ENCODE assay signal across 1 cellular context in the genomic region with DNA sequence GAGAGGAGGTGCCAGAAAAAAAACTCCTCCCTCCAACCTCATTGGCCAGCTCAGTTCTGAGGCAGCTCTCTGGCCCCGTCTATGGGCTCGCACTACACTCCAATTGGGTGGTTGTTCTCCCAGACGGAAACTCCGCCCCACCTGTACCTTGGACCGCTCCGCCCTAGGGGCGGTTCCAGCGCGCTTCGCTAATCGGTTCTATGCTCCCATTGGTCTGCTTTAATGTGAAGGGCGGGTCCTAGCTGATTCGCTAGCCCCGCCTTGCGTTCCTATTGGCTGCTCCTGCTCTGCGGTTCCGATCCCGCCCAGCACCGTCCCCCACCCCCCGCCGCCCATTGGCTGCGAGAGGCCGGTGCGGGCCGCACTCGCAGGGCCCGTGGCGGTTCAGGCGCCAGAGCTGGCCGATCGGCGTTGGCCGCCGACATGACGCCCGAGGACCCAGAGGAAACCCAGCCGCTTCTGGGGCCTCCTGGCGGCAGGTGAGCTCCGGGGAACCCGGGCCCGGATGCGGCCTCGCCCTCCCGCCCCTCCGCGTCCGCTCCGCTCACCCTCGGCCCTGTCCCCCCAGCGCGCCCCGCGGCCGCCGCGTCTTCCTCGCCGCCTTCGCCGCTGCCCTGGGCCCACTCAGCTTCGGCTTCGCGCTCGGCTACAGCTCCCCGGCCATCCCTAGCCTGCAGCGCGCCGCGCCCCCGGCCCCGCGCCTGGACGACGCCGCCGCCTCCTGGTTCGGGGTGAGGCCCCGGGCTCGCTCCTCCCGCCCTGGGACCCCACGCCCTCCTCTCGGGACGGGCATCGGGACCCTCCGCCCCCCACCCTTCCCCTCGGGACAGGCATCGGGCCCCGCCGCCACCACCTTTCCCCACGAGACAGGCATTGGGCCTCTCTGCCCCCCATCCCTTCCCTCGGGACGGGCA.
TF ChIP-seq lines count a peak whose summit lies in the region.

A gene with protein sequence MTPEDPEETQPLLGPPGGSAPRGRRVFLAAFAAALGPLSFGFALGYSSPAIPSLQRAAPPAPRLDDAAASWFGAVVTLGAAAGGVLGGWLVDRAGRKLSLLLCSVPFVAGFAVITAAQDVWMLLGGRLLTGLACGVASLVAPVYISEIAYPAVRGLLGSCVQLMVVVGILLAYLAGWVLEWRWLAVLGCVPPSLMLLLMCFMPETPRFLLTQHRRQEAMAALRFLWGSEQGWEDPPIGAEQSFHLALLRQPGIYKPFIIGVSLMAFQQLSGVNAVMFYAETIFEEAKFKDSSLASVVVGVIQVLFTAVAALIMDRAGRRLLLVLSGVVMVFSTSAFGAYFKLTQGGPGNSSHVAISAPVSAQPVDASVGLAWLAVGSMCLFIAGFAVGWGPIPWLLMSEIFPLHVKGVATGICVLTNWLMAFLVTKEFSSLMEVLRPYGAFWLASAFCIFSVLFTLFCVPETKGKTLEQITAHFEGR (plus strand): TSS at position 362 of the 914 bp plus-strand sequence. CDS start 62 bp downstream, at position 424.

TF ChIP-seq in K562, 482 proteins besides CTCF, POLR2A, EP300 and RAD21 (continued from another document and continues in another):
- TF ChIP-seq IRF2 (CRISPR knock-in tag; IDR thresholded peaks at IDR 0.05) = no peak
- TF ChIP-seq CHCHD3 (CRISPR knock-in tag; IDR thresholded peaks at IDR 0.05) = no peak
- TF ChIP-seq ZNF445 (CRISPR knock-in tag; IDR thresholded peaks at IDR 0.05; ENCODE audit: low read depth) = no peak
- TF ChIP-seq KHSRP (IDR thresholded peaks at IDR 0.05) = no peak
- TF ChIP-seq, protein P1, sequence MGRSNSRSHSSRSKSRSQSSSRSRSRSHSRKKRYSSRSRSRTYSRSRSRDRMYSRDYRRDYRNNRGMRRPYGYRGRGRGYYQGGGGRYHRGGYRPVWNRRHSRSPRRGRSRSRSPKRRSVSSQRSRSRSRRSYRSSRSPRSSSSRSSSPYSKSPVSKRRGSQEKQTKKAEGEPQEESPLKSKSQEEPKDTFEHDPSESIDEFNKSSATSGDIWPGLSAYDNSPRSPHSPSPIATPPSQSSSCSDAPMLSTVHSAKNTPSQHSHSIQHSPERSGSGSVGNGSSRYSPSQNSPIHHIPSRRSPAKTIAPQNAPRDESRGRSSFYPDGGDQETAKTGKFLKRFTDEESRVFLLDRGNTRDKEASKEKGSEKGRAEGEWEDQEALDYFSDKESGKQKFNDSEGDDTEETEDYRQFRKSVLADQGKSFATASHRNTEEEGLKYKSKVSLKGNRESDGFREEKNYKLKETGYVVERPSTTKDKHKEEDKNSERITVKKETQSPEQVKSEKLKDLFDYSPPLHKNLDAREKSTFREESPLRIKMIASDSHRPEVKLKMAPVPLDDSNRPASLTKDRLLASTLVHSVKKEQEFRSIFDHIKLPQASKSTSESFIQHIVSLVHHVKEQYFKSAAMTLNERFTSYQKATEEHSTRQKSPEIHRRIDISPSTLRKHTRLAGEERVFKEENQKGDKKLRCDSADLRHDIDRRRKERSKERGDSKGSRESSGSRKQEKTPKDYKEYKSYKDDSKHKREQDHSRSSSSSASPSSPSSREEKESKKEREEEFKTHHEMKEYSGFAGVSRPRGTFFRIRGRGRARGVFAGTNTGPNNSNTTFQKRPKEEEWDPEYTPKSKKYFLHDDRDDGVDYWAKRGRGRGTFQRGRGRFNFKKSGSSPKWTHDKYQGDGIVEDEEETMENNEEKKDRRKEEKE (IDR thresholded peaks at IDR 0.05; ENCODE audit: borderline replicate concordance in 1 of 2, control insufficient read depth in 1 of 2, low read depth in 2 of 2, low read length in 1 of 2) = no peak
- TF ChIP-seq ZNF354B (CRISPR knock-in tag; IDR thresholded peaks at IDR 0.05) = no peak
- 0 out of 2 replicates have a peak, but pooled peaks have one; percentile 9 for TF ChIP-seq FOXK1 (CRISPR knock-in tag; IDR thresholded peaks at IDR 0.05; ENCODE audit: borderline replicate concordance)
- TF ChIP-seq, protein P2, sequence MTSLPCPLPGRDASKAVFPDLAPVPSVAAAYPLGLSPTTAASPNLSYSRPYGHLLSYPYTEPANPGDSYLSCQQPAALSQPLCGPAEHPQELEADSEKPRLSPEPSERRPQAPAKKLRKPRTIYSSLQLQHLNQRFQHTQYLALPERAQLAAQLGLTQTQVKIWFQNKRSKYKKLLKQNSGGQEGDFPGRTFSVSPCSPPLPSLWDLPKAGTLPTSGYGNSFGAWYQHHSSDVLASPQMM (CRISPR knock-in tag; IDR thresholded peaks at IDR 0.05) = no peak
- no peak for TF ChIP-seq KLF16 (IDR thresholded peaks at IDR 0.05)
- TF ChIP-seq STAT5A (IDR thresholded peaks at IDR 0.05; ENCODE audit: borderline replicate concordance, low read length) = no peak
- TF ChIP-seq, protein P3, sequence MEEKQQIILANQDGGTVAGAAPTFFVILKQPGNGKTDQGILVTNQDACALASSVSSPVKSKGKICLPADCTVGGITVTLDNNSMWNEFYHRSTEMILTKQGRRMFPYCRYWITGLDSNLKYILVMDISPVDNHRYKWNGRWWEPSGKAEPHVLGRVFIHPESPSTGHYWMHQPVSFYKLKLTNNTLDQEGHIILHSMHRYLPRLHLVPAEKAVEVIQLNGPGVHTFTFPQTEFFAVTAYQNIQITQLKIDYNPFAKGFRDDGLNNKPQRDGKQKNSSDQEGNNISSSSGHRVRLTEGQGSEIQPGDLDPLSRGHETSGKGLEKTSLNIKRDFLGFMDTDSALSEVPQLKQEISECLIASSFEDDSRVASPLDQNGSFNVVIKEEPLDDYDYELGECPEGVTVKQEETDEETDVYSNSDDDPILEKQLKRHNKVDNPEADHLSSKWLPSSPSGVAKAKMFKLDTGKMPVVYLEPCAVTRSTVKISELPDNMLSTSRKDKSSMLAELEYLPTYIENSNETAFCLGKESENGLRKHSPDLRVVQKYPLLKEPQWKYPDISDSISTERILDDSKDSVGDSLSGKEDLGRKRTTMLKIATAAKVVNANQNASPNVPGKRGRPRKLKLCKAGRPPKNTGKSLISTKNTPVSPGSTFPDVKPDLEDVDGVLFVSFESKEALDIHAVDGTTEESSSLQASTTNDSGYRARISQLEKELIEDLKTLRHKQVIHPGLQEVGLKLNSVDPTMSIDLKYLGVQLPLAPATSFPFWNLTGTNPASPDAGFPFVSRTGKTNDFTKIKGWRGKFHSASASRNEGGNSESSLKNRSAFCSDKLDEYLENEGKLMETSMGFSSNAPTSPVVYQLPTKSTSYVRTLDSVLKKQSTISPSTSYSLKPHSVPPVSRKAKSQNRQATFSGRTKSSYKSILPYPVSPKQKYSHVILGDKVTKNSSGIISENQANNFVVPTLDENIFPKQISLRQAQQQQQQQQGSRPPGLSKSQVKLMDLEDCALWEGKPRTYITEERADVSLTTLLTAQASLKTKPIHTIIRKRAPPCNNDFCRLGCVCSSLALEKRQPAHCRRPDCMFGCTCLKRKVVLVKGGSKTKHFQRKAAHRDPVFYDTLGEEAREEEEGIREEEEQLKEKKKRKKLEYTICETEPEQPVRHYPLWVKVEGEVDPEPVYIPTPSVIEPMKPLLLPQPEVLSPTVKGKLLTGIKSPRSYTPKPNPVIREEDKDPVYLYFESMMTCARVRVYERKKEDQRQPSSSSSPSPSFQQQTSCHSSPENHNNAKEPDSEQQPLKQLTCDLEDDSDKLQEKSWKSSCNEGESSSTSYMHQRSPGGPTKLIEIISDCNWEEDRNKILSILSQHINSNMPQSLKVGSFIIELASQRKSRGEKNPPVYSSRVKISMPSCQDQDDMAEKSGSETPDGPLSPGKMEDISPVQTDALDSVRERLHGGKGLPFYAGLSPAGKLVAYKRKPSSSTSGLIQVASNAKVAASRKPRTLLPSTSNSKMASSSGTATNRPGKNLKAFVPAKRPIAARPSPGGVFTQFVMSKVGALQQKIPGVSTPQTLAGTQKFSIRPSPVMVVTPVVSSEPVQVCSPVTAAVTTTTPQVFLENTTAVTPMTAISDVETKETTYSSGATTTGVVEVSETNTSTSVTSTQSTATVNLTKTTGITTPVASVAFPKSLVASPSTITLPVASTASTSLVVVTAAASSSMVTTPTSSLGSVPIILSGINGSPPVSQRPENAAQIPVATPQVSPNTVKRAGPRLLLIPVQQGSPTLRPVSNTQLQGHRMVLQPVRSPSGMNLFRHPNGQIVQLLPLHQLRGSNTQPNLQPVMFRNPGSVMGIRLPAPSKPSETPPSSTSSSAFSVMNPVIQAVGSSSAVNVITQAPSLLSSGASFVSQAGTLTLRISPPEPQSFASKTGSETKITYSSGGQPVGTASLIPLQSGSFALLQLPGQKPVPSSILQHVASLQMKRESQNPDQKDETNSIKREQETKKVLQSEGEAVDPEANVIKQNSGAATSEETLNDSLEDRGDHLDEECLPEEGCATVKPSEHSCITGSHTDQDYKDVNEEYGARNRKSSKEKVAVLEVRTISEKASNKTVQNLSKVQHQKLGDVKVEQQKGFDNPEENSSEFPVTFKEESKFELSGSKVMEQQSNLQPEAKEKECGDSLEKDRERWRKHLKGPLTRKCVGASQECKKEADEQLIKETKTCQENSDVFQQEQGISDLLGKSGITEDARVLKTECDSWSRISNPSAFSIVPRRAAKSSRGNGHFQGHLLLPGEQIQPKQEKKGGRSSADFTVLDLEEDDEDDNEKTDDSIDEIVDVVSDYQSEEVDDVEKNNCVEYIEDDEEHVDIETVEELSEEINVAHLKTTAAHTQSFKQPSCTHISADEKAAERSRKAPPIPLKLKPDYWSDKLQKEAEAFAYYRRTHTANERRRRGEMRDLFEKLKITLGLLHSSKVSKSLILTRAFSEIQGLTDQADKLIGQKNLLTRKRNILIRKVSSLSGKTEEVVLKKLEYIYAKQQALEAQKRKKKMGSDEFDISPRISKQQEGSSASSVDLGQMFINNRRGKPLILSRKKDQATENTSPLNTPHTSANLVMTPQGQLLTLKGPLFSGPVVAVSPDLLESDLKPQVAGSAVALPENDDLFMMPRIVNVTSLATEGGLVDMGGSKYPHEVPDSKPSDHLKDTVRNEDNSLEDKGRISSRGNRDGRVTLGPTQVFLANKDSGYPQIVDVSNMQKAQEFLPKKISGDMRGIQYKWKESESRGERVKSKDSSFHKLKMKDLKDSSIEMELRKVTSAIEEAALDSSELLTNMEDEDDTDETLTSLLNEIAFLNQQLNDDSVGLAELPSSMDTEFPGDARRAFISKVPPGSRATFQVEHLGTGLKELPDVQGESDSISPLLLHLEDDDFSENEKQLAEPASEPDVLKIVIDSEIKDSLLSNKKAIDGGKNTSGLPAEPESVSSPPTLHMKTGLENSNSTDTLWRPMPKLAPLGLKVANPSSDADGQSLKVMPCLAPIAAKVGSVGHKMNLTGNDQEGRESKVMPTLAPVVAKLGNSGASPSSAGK (IDR thresholded peaks at IDR 0.05) = no peak
- TF ChIP-seq SUPT5H (IDR thresholded peaks at IDR 0.05) = peak; percentile 22; the same call in 1 of the 2 replicates
- no peak for TF ChIP-seq RHOXF2B (CRISPR knock-in tag; conservative IDR thresholded peaks at IDR 0.05)
- TF ChIP-seq, protein P4, sequence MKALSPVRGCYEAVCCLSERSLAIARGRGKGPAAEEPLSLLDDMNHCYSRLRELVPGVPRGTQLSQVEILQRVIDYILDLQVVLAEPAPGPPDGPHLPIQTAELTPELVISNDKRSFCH (CRISPR knock-in tag; IDR thresholded peaks at IDR 0.05) = no peak
- TF ChIP-seq, protein P4 (tag; IDR thresholded peaks at IDR 0.05) = 0 out of 2 replicates have a peak, but pooled peaks have one; percentile 17
- TF ChIP-seq RBFOX2 (IDR thresholded peaks at IDR 0.05; ENCODE audit: low read depth, low read length) = peak; percentile 75
- TF ChIP-seq SP2 (IDR thresholded peaks at IDR 0.05; ENCODE audit: extremely low read depth, low read depth, low read length, poor library complexity, severe bottlenecking) = peak; percentile 50
- 0 out of 2 replicates have a peak, but pooled peaks have one; percentile 52 for TF ChIP-seq ZNF384 (IDR thresholded peaks at IDR 0.05; ENCODE audit: low read depth, low read length)
- no peak for TF ChIP-seq ZNF3 (CRISPR knock-in tag; IDR thresholded peaks at IDR 0.05)
- TF ChIP-seq, protein P5, sequence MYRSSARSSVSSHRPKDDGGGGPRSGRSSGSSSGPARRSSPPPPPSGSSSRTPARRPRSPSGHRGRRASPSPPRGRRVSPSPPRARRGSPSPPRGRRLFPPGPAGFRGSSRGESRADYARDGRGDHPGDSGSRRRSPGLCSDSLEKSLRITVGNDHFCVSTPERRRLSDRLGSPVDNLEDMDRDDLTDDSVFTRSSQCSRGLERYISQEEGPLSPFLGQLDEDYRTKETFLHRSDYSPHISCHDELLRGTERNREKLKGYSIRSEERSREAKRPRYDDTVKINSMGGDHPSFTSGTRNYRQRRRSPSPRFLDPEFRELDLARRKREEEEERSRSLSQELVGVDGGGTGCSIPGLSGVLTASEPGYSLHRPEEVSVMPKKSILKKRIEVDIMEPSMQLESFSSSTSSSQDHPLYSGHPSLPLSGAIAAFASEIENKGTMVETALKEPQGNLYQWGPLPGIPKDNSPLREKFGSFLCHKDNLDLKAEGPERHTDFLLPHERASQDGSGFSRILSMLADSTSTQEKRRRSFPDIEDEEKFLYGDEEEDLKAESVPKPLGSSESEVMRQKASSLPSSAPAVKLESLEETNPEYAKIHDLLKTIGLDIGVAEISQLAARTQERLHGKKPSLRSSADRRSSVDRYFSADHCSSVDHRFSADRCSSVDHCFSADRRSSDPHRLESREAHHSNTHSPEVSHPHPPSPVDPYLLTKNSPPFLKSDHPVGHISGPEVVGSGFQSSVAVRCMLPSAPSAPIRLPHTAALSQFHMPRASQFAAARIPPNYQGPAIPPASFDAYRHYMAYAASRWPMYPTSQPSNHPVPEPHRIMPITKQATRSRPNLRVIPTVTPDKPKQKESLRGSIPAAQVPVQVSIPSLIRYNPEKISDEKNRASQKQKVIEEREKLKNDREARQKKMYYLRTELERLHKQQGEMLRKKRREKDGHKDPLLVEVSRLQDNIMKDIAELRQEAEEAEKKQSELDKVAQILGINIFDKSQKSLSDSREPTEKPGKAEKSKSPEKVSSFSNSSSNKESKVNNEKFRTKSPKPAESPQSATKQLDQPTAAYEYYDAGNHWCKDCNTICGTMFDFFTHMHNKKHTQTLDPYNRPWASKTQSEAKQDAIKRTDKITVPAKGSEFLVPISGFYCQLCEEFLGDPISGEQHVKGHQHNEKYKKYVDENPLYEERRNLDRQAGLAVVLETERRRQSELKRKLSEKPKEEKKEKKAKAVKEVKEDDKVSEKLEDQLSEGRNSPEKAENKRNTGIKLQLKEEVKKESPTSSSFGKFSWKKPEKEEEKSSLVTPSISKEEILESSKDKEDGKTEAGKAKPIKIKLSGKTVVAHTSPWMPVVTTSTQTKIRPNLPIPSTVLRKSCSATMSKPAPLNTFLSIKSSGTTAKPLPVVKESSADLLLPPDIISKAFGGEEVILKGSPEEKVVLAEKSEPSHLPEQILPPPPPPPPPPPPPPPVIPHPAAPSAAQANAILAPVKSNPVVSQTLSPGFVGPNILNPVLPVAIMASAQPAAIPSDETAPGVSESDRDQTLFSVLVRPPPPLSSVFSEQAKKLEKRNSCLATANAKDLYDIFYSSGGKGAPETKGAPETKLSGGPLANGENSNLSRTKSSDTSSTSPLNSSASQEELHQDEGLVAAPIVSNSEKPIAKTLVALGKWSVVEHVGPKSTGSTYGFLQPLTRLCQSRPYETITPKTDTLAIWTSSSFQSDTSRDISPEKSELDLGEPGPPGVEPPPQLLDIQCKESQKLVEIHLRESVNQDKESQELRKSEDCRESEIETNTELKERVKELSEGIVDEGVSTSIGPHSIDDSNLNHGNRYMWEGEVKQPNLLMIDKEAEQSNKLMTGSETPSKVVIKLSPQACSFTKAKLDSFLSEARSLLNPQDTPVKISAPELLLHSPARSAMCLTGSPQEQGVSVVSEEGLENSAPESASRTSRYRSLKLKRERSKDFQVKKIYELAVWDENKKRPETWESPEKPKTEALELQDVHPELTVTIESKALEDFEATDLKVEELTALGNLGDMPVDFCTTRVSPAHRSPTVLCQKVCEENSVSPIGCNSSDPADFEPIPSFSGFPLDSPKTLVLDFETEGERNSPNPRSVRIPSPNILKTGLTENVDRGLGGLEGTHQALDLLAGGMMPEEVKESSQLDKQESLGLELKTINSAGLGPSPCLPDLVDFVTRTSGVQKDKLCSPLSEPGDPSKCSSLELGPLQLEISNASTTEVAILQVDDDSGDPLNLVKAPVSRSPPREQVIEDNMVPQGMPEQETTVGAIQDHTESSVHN (IDR thresholded peaks at IDR 0.05; ENCODE audit: borderline replicate concordance in 1 of 2, low read depth in 1 of 2) = no peak
- TF ChIP-seq RUNX1 (IDR thresholded peaks at IDR 0.05; ENCODE audit: low read depth) = no peak
- no peak for TF ChIP-seq C11orf30 (IDR thresholded peaks at IDR 0.05; ENCODE audit: low read depth)
